Comparison of ENCODE assay signal across 21 cellular contexts in genomic region chr1:33955101-33955500, GRCh38.
"Had no signal": no experiment of that assay in that cellular context is flagged by ENCODE, and none has a peak within 500 bp of the region (broad histone marks: within the 10 kb centered on the region; RNA-seq: fewer than 3 reads in every experiment).

No MANE protein-coding gene starts in this region.

- H3K27me3 ChIP-seq: dorsolateral prefrontal cortex, foreskin keratinocyte, heart left ventricle, left lung had no signal

- H3K9me3 ChIP-seq: esophagus muscularis mucosa, heart left ventricle, left lung, lower lobe of right lung, mucosa of descending colon had no signal

- H3K4me1 ChIP-seq: esophagus muscularis mucosa, foreskin keratinocyte, heart left ventricle, left lung, lower lobe of right lung had no signal

- DNase-seq: dermis blood vessel endothelial cell; dorsolateral prefrontal cortex; effector CD4-positive, alpha-beta T cell; effector memory CD4-positive, alpha-beta T cell; foreskin keratinocyte; glutamatergic neuron; heart left ventricle; immature natural killer cell; islet precursor cell; kidney; kidney glomerular epithelial cell; left colon; left lung; left ventricle myocardium superior; lower lobe of right lung; mesenchymal stem cell; mucosa of descending colon; naive B cell had no signal

- H3K27ac ChIP-seq: coronary artery, dorsolateral prefrontal cortex, esophagus muscularis mucosa, foreskin keratinocyte, heart left ventricle, hepatocyte, left lung, lower lobe of right lung had no signal

- H3K36me3 ChIP-seq: esophagus muscularis mucosa, heart left ventricle, left lung, lower lobe of right lung had no signal

- H3K4me3 ChIP-seq: coronary artery, dorsolateral prefrontal cortex, esophagus muscularis mucosa, heart left ventricle, hepatocyte, left lung, lower lobe of right lung, mucosa of descending colon had no signal

- ATAC-seq: foreskin keratinocyte, heart left ventricle, left colon, left lung, left ventricle myocardium superior, lower lobe of right lung, mucosa of descending colon had no signal
